ENCODE assay signal across 19 cellular contexts in genomic region chr4:119030536-119030890, GRCh38.
"Had no signal": no experiment of that assay in that cellular context is flagged by ENCODE, and none has a peak within 500 bp of the region (broad histone marks: within the 10 kb centered on the region; RNA-seq: fewer than 3 reads in every experiment).

No MANE protein-coding gene starts in this region.

- ATAC-seq: activated CD8-positive, alpha-beta memory T cell treated with anti-CD3 and anti-CD28 coated beads, Interleukin-2, amount 10 ng/mL, durations not matched to agents 7 days and 5 days; activated naive CD4-positive, alpha-beta T cell treated with anti-CD3 and anti-CD28 coated beads, Interleukin-2, amount 50 U/mL, for 72 hours; left lung; naive thymus-derived CD8-positive, alpha-beta T cell had no signal

- DNase-seq: activated CD4-positive, alpha-beta T cell treated with anti-CD3 and anti-CD28 coated beads, Interleukin-2, amount 50 U/mL, for 4 hours; activated CD4-positive, CD25-positive, alpha-beta regulatory T cell treated with anti-CD3 and anti-CD28 coated beads, Interleukin-2, amount 50 U/mL, for 72 hours; activated CD8-positive, alpha-beta memory T cell treated with anti-CD3 and anti-CD28 coated beads, Interleukin-2, amount 10 ng/mL, durations not matched to agents 7 days and 5 days; activated effector memory CD4-positive, alpha-beta T cell treated with Interleukin-2 at 50 U/mL for 16 hours; activated T-cell treated with anti-CD3 and anti-CD28 coated beads, Interleukin-2, amount 50 U/mL, for 24 hours; amygdala; brain microvascular endothelial cell; foreskin melanocyte; heart right ventricle; left lung; naive thymus-derived CD8-positive, alpha-beta T cell; nucleus accumbens; stimulated activated CD4-positive, alpha-beta T cell treated with anti-CD3 and anti-CD28 coated beads, Interleukin-4, amount 100 ng/mL, for 1 hour; stimulated activated CD8-positive, alpha-beta memory T cell treated with anti-CD3 and anti-CD28 coated beads, Interleukin-4, amount 100 ng/mL, for 48 hours; thyroid gland had no signal

- H3K4me3 Mint-ChIP-seq: activated CD8-positive, alpha-beta memory T cell treated with anti-CD3 and anti-CD28 coated beads, Interleukin-2, amount 10 ng/mL, durations not matched to agents 7 days and 5 days; activated T-cell treated with anti-CD3 and anti-CD28 coated beads, Interleukin-2, amount 50 U/mL, for 24 hours; memory B cell; stimulated activated naive CD8-positive, alpha-beta T cell treated with anti-CD3 and anti-CD28 coated beads, Interleukin-15, Interleukin-2, amounts not matched to agents 100 ng/mL and 50 ng/mL, for 24 hours; T-helper 2 cell treated with Interferon-gamma antibody and Interleukin-4, amounts not matched to agents 5 μg/mL and 100 μg/mL, for 36 hours had no signal

- H3K36me3 ChIP-seq: brain microvascular endothelial cell, left lung, thyroid gland had no signal

- H3K27ac ChIP-seq: brain microvascular endothelial cell, left lung, thyroid gland had no signal

- H3K9me3 Mint-ChIP-seq: activated naive CD4-positive, alpha-beta T cell treated with anti-CD3 and anti-CD28 coated beads, Interleukin-2, amount 50 U/mL, for 72 hours; activated T-cell treated with anti-CD3 and anti-CD28 coated beads, Interleukin-2, amount 50 U/mL, for 24 hours; memory B cell; naive thymus-derived CD8-positive, alpha-beta T cell; stimulated activated naive CD8-positive, alpha-beta T cell treated with anti-CD3 and anti-CD28 coated beads, Interleukin-15, Interleukin-2, amounts not matched to agents 100 ng/mL and 50 ng/mL, for 24 hours; T-helper 2 cell treated with Interferon-gamma antibody and Interleukin-4, amounts not matched to agents 5 μg/mL and 100 μg/mL, for 36 hours had no signal

- H3K36me3 Mint-ChIP-seq: activated CD8-positive, alpha-beta memory T cell treated with anti-CD3 and anti-CD28 coated beads, Interleukin-2, amount 10 ng/mL, durations not matched to agents 7 days and 5 days; activated naive CD4-positive, alpha-beta T cell treated with anti-CD3 and anti-CD28 coated beads, Interleukin-2, amount 50 U/mL, for 72 hours; memory B cell had no signal

- H3K4me1 Mint-ChIP-seq: activated CD8-positive, alpha-beta memory T cell treated with anti-CD3 and anti-CD28 coated beads, Interleukin-2, amount 10 ng/mL, durations not matched to agents 7 days and 5 days; naive thymus-derived CD8-positive, alpha-beta T cell had no signal

- H3K9me3 ChIP-seq: heart right ventricle, left lung, thyroid gland had no signal

- H3K4me3 ChIP-seq: heart right ventricle, left lung, thyroid gland had no signal

- H3K27me3 Mint-ChIP-seq: stimulated activated naive CD8-positive, alpha-beta T cell treated with anti-CD3 and anti-CD28 coated beads, Interleukin-15, Interleukin-2, amounts not matched to agents 100 ng/mL and 50 ng/mL, for 24 hours had no signal

- H3K27me3 ChIP-seq: brain microvascular endothelial cell, heart right ventricle, left lung, thyroid gland had no signal

- H3K27ac Mint-ChIP-seq: activated CD8-positive, alpha-beta memory T cell treated with anti-CD3 and anti-CD28 coated beads, Interleukin-2, amount 10 ng/mL, durations not matched to agents 7 days and 5 days; activated naive CD4-positive, alpha-beta T cell treated with anti-CD3 and anti-CD28 coated beads, Interleukin-2, amount 50 U/mL, for 72 hours; activated T-cell treated with anti-CD3 and anti-CD28 coated beads, Interleukin-2, amount 50 U/mL, for 24 hours; memory B cell; stimulated activated naive CD8-positive, alpha-beta T cell treated with anti-CD3 and anti-CD28 coated beads, Interleukin-15, Interleukin-2, amounts not matched to agents 100 ng/mL and 50 ng/mL, for 24 hours; T-helper 2 cell treated with Interferon-gamma antibody and Interleukin-4, amounts not matched to agents 5 μg/mL and 100 μg/mL, for 36 hours had no signal
